ENCODE assay signal across 9 cellular contexts in genomic region chr12:25384038-25384953, GRCh38.
DNase-seq lines count a peak whose midpoint lies in the region; ATAC-seq and TF ChIP-seq lines count a peak whose summit lies in the region.
"Had no signal": no experiment of that assay in that cellular context is flagged by ENCODE, and none has a peak within 500 bp of the region (broad histone marks: within the 10 kb centered on the region; RNA-seq: fewer than 3 reads in every experiment).

No MANE protein-coding gene starts in this region.

- peak overlapping the region; percentile 85; the same call in 1 of the 2 replicates for H3K27ac ChIP-seq in VCaP

- peak overlapping the region; percentile 77 for H3K4me3 ChIP-seq in fibroblast of the aortic adventitia (ENCODE audit: low read depth, low read length)
- H3K4me3 ChIP-seq in retinal pigment epithelial cell (ENCODE audit: low read length) = peak overlapping the region; percentile 65

- H3K9ac ChIP-seq in ES-I3 (ENCODE audit: low read depth, low read length) = peak overlapping the region; percentile 95; the same call in 1 of the 2 replicates

- TF ChIP-seq POLR2A in GM18505 (IDR thresholded peaks at IDR 0.05; ENCODE audit: borderline replicate concordance, extremely low read depth, insufficient read depth, insufficient read length) = no peak

- H3K36me3 ChIP-seq in ES-I3 (ENCODE audit: insufficient read depth, low read length) = no peaks in the 10 kb centered on the region

- no peak for ATAC-seq in GM18505 (IDR thresholded peaks at IDR 0.05; ENCODE audit: unreplicated experiment)
- ATAC-seq: PC-3 had no signal

- no peak for TF ChIP-seq CTCF in VCaP (conservative IDR thresholded peaks at IDR 0.05)
- no peak for TF ChIP-seq CTCF in fibroblast of the aortic adventitia (IDR thresholded peaks at IDR 0.05; ENCODE audit: insufficient read depth, low read length)
- no peak for TF ChIP-seq CTCF in retinal pigment epithelial cell (conservative IDR thresholded peaks at IDR 0.05; ENCODE audit: low read depth, low read length)

- no peaks in the 10 kb centered on the region for H3K9me3 ChIP-seq in ES-I3 (ENCODE audit: control insufficient read depth, insufficient read depth, low read length)

- DNase-seq in fibroblast of the aortic adventitia (ENCODE audit: low read depth) (no peak), retinal pigment epithelial cell (ENCODE audit: low read depth) (peak; percentile 24), OCI-M2 (lab: John Stamatoyannopoulos, UW; ENCODE audit: unreplicated experiment) (no peak), anterior cingulate cortex (lab: John Stamatoyannopoulos, UW) (no peak), AML-193 (lab: John Stamatoyannopoulos, UW) (no peak)
- DNase-seq: PC-3 had no signal

- H3K4me1 ChIP-seq in ES-I3 (ENCODE audit: insufficient read depth, low read length) = no peaks in the 10 kb centered on the region
